In the genomic region with DNA sequence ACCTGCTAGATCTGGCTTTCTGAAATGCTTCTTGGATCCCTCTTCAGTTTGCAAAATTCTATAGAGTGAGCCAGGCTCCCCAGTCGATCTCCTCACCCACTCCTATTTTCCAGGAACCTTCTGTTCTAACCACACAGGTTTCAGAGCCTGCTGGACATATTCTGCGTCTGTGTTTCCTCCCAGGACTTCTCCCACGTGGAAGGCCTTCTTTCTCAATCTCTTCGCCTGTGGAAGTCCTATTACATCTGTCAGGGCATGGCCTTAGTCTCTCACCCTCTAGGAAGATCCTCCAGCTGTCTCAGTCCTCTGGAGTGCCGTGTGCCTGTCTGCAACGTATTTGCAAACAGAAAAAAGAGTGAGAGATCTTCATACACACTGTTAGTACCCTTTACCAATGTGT, we compare ENCODE assay signal across 11 cellular contexts. TPM values are rescaled to one million over a fixed set of nuclear protein-coding genes. Genes with fewer than 3 reads are reported as not detected.
DNase-seq lines count a peak whose midpoint lies in the region; ATAC-seq and TF ChIP-seq lines count a peak whose summit lies in the region.
"Had no signal": no experiment of that assay in that cellular context is flagged by ENCODE, and none has a peak within 500 bp of the region (broad histone marks: within the 10 kb centered on the region; RNA-seq: fewer than 3 reads in every experiment).

No MANE protein-coding gene starts in this region.

- TF ChIP-seq CTCF in esophagus squamous epithelium (IDR thresholded peaks at IDR 0.05) (no peak), neural crest cell (conservative IDR thresholded peaks at IDR 0.05) (no peak)

- no peak overlapping the region for H3K27ac Mint-ChIP-seq in neural crest cell (ENCODE audit: unreplicated experiment)

- peak overlapping the region; percentile 50 to 92 (median 84) for H3K27ac ChIP-seq in esophagus squamous epithelium
- H3K27ac ChIP-seq: SJSA1 had no signal

- H3K9me3 Mint-ChIP-seq in neural crest cell = no peaks in the 10 kb centered on the region

- peaks cover 8% of the 10 kb centered on the region for H3K36me3 Mint-ChIP-seq in neural crest cell (ENCODE audit: low read depth)

- H3K4me3 ChIP-seq in esophagus squamous epithelium = no peak overlapping the region
- H3K4me3 ChIP-seq: SJSA1 had no signal

- TF ChIP-seq POLR2A in esophagus squamous epithelium (IDR thresholded peaks at IDR 0.05) = no peak

- H3K4me1 Mint-ChIP-seq in neural crest cell = peaks cover 18% of the 10 kb centered on the region

- peaks cover 21 to 55% (median 35%) of the 10 kb centered on the region in 3 donors for H3K4me1 ChIP-seq in esophagus squamous epithelium

- DNase-seq in AG20443 (ENCODE audit: low spot score) (peak; percentile 36), NCI-H82 treated with DMSO at 0.1 percent for 48 hours (lab: John Stamatoyannopoulos, UW; ENCODE audit: unreplicated experiment) (peak; percentile 34), esophagus squamous epithelium (lab: John Stamatoyannopoulos, UW) (no peak), neural crest cell (ENCODE audit: low read depth, low spot score) (no peak), amniotic stem cell (lab: John Stamatoyannopoulos, UW) (no peak)
- DNase-seq in activated CD4-positive, CD25-positive, alpha-beta regulatory T cell (lab: John Stamatoyannopoulos, UW) = no peak
- DNase-seq: cerebellar nuclear complex, DMS53 had no signal

- no peaks in the 10 kb centered on the region for H3K27me3 Mint-ChIP-seq in neural crest cell (ENCODE audit: low read depth)

- H3K27me3 ChIP-seq in esophagus squamous epithelium = no peaks in the 10 kb centered on the region
- H3K27me3 ChIP-seq: SJSA1 had no signal

- WGBS in esophagus squamous epithelium, 2 donors = 18 to 31% methylated on average over 6 of the region's 6 CpGs

- no peaks in the 10 kb centered on the region for H3K9me3 ChIP-seq in esophagus squamous epithelium
- H3K9me3 ChIP-seq: SJSA1 had no signal

- intact Hi-C loops in esophagus squamous epithelium (cut with DNase I) = no loop called here

- ATAC-seq in GM21367 (IDR thresholded peaks at IDR 0.05; ENCODE audit: unreplicated experiment) = no peak
- ATAC-seq in GM21576 (IDR thresholded peaks at IDR 0.05; ENCODE audit: unreplicated experiment) = no peak

- H3K4me3 Mint-ChIP-seq in neural crest cell = peak overlapping the region; percentile 14

- H3K36me3 ChIP-seq in esophagus squamous epithelium = peaks cover 0 to 14% (median 4%) of the 10 kb centered on the region in 3 donors

RNA-seq across cellular contexts. Expression of a gene that starts 1.7 kb away (rescaled TPM):
- 10 to 100 TPM; 16.7 to 36.0 (median 21.0) TPM for total RNA-seq in esophagus squamous epithelium
- total RNA-seq in neural crest cell = 32.0 and 34.0 TPM in 2 replicates

RNA-seq across cellular contexts. Expression of a gene that starts 39.8 kb away (rescaled TPM):
- total RNA-seq in esophagus squamous epithelium (10 to 100 TPM; 29.6 to 49.2 (median 32.8) TPM), neural crest cell (57.3 and 58.7 TPM in 2 replicates)

Comparison
In these comparisons a context has a peak if more than half of its experiments do, and no peak if none do; other contexts are left out.
1. DNase-seq: peak in AG20443 (single experiment) and NCI-H82 treated with DMSO at 0.1 percent for 48 hours (single experiment); none in esophagus squamous epithelium (single experiment), neural crest cell (single experiment), activated CD4-positive, CD25-positive, alpha-beta regulatory T cell (0 of 4) and amniotic stem cell (single experiment).